1 cellular context compared by ENCODE assay signal in the genomic region with DNA sequence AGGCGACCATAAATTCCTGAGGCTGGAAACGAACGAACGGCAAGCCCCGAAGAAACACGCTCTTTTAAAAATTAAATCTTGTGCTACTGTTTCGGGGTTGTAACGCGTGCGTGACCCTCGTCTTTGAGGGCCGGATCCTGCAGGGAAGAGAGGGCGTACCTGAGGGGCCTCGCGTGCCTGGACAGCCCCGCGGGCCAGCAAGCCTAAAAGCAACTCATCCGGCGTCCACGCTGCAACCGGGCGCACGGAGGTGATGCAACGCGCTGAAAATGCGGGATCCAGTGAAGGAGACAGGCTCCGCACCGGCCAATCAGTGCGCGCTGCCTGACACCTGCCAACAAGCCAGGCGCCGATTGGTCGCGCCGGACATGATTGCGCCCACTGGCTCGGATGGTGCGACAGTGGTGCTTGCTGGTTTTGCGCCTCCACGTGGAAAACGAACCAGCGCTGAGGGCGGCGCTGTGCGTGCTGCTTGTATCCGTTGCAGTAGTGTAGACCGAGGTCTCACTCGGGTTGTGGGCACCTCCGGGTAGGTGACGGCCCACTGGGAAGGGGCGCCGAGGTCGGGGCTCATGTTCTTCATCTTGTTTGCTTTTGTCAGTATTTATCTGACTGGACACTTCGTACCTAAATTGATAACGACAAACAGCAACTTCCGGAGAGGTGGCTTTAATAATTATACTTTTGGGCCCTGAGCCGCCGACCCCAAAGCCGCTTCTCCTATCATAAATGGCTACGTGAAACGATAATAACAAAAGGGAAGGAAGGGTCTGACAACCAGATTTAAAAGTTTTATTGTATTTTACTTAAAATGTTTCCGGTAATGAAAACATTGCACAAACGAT.
A peak's percentile ranks its signal among the peaks of the same experiment; 100 is the strongest.
TF ChIP-seq lines count a peak whose summit lies in the region.

A gene (minus strand): TSS at position 246 of the 845 bp plus-strand sequence. CDS start 4,278 bp downstream, outside the sequence.

TF ChIP-seq in A549, 52 proteins besides CTCF, POLR2A, EP300 and RAD21 (continued from another document):
- TF ChIP-seq, protein P1, sequence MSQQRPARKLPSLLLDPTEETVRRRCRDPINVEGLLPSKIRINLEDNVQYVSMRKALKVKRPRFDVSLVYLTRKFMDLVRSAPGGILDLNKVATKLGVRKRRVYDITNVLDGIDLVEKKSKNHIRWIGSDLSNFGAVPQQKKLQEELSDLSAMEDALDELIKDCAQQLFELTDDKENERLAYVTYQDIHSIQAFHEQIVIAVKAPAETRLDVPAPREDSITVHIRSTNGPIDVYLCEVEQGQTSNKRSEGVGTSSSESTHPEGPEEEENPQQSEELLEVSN (IDR thresholded peaks at IDR 0.05; ENCODE audit: borderline replicate concordance, low read depth): peak; percentile 89
- no peak for TF ChIP-seq NPAS2 (CRISPR knock-in tag; IDR thresholded peaks at IDR 0.05; ENCODE audit: borderline replicate concordance)
- TF ChIP-seq PHF8 (IDR thresholded peaks at IDR 0.05; ENCODE audit: borderline replicate concordance, low read depth): peak; percentile 77
- no peak for TF ChIP-seq RNF2 (IDR thresholded peaks at IDR 0.05; ENCODE audit: borderline replicate concordance, low read depth)
- no peak for TF ChIP-seq RARB (CRISPR knock-in tag; IDR thresholded peaks at IDR 0.05)
- peak; percentile 67 to 94 for TF ChIP-seq JUN (IDR thresholded peaks at IDR 0.05)
- TF ChIP-seq FOXS1 (CRISPR knock-in tag; IDR thresholded peaks at IDR 0.05): no peak
- 0 out of 2 replicates have a peak, but pooled peaks have one; percentile 17 for TF ChIP-seq RFX5 (IDR thresholded peaks at IDR 0.05)
- no peak for TF ChIP-seq EHF (CRISPR knock-in tag; IDR thresholded peaks at IDR 0.05)
- TF ChIP-seq, protein P2, sequence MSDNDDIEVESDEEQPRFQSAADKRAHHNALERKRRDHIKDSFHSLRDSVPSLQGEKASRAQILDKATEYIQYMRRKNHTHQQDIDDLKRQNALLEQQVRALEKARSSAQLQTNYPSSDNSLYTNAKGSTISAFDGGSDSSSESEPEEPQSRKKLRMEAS (IDR thresholded peaks at IDR 0.05): peak; percentile 100
- peak; percentile 97 for TF ChIP-seq MYC (IDR thresholded peaks at IDR 0.05; ENCODE audit: borderline replicate concordance, low read length)
- TF ChIP-seq CHD4 (IDR thresholded peaks at IDR 0.05; ENCODE audit: borderline replicate concordance): no peak
- no peak for TF ChIP-seq HOXB5 (CRISPR knock-in tag; IDR thresholded peaks at IDR 0.05)
- peak; percentile 32; the same call in 1 of the 3 replicates for TF ChIP-seq SMC3 (IDR thresholded peaks at IDR 0.05)
- no peak for TF ChIP-seq CBX2 (IDR thresholded peaks at IDR 0.05; ENCODE audit: borderline replicate concordance, low read depth)
- no peak for TF ChIP-seq HDAC2 (IDR thresholded peaks at IDR 0.05)
